Comparison of ENCODE assay signal across 24 cellular contexts in the genomic region with DNA sequence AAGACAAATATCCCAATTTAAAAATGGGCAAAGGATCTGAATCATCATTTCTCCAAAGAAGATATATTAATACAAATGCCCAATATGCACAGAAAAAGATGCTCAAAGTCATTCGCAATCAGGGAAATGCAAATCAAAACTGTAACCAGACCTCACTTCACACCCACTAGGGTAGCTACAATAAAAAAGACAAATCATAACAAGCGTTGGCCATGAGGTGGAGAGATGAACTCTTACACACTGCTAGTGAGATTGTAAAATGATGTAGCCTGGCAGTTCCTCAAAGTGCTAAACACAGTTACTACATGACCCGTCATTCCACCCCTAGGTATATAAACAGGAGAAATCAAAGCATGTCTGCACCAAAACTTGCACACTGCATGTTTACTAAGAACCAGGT. TPM values are rescaled to one million over a fixed set of nuclear protein-coding genes. Genes with fewer than 3 reads are reported as not detected.
"Had no signal": no experiment of that assay in that cellular context is flagged by ENCODE, and none has a peak within 500 bp of the region (broad histone marks: within the 10 kb centered on the region; RNA-seq: fewer than 3 reads in every experiment).

No MANE protein-coding gene starts in this region.

- H3K4me2 ChIP-seq: neural progenitor cell had no signal

- H3K36me3 ChIP-seq: ovary, right atrium auricular region, sigmoid colon, suprapubic skin, thyroid gland had no signal

- DNase-seq: cerebellar nuclear complex; dermis blood vessel endothelial cell; foreskin melanocyte; head of caudate nucleus; hippocampal formation; kidney glomerular epithelial cell; natural killer cell; nucleus accumbens; ovary; sigmoid colon; stimulated activated CD4-positive, alpha-beta T cell treated with anti-CD3 and anti-CD28 coated beads, Interleukin-4, amount 100 ng/mL, for 1 hour; stimulated activated CD8-positive, alpha-beta memory T cell treated with anti-CD3 and anti-CD28 coated beads, Interleukin-4, amount 100 ng/mL, for 48 hours; stimulated activated naive CD8-positive, alpha-beta T cell treated with anti-CD3 and anti-CD28 coated beads, Interleukin-15, Interleukin-2, amounts not matched to agents 100 U/mL and 50 U/mL, for 24 hours; thyroid gland had no signal

- H3K9ac ChIP-seq: neural progenitor cell had no signal

- H3K27ac ChIP-seq: neural progenitor cell, ovary, right atrium auricular region, sigmoid colon, suprapubic skin, thyroid gland had no signal

- H3K27me3 ChIP-seq: neural progenitor cell, ovary, right atrium auricular region, sigmoid colon, suprapubic skin, thyroid gland had no signal

- H3K4me3 ChIP-seq: neural progenitor cell, ovary, right atrium auricular region, sigmoid colon, skin epidermis, suprapubic skin, thyroid gland had no signal

- H3K9me3 ChIP-seq: ovary, right atrium auricular region, sigmoid colon, suprapubic skin, thyroid gland had no signal

- H2AFZ ChIP-seq: neural progenitor cell had no signal

RNA-seq across cellular contexts. Expression of a gene that starts 57.0 kb away (rescaled TPM):
- total RNA-seq: dermis blood vessel endothelial cell, endothelial cell of umbilical vein, left lobe of liver, lower leg skin, natural killer cell, posterior vena cava, right atrium auricular region, sigmoid colon, suprapubic skin, thyroid gland, ureter had no signal
- polyA plus RNA-seq: endothelial cell of umbilical vein, esophagus, ovary had no signal
